ENCODE assay signal across 22 cellular contexts in the genomic region with DNA sequence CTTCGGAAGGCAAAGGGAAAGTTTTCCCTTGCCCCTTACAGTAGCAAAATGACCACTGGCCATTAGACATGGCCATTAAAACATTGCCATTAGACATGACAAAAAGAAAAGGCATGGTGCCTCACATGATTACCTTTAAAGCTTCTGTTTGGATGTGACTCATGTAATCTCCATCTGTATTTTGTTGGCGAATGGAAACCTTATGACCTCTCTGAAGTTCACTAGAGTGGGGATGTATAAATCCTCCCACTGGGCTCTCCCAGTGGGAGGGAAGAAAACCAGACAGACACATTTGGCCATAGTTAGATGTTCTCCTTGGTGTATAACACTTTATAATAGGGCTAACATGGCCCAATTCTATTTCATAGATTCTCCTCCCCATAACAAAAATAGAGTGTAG.
DNase-seq lines count a peak whose midpoint lies in the region; ATAC-seq, FAIRE-seq and TF ChIP-seq lines count a peak whose summit lies in the region.
"Had no signal": no experiment of that assay in that cellular context is flagged by ENCODE, and none has a peak within 500 bp of the region (broad histone marks: within the 10 kb centered on the region; RNA-seq: fewer than 3 reads in every experiment).

No MANE protein-coding gene starts in this region.

- no peak overlapping the region for H3K4me2 ChIP-seq in GM23248 (ENCODE audit: unreplicated experiment)
- H3K4me2 ChIP-seq in astrocyte (ENCODE audit: low read length) = peak overlapping the region; percentile 39
- H3K4me2 ChIP-seq: BLaER1 had no signal

- peaks cover 10% of the 10 kb centered on the region; the same call in 1 of the 2 replicates for H3F3A ChIP-seq in GM23248 (ENCODE audit: insufficient read depth)

- H3K9me3 Mint-ChIP-seq in astrocyte (ENCODE audit: unreplicated experiment) (no peaks in the 10 kb centered on the region), type B pancreatic cell (peaks cover 5% of the 10 kb centered on the region)
- H3K9me3 Mint-ChIP-seq: CD8-positive, alpha-beta T cell had no signal

- H3K27me3 Mint-ChIP-seq in astrocyte (ENCODE audit: low read depth, unreplicated experiment) (no peaks in the 10 kb centered on the region), type B pancreatic cell (no peaks in the 10 kb centered on the region)

- H3K27ac ChIP-seq in GM23248 (no peak overlapping the region), astrocyte (ENCODE audit: low read depth, low read length) (no peak overlapping the region), SJCRH30 (no peak overlapping the region)
- H3K27ac ChIP-seq: BLaER1 had no signal

- H3K9me3 ChIP-seq in GM23248 (ENCODE audit: low read depth) (no peaks in the 10 kb centered on the region), astrocyte (ENCODE audit: insufficient read depth, low read depth, low read length) (no peaks in the 10 kb centered on the region), SJCRH30 (replicated peaks) (no peaks in the 10 kb centered on the region)

- H3K36me3 Mint-ChIP-seq in astrocyte (ENCODE audit: low read depth, unreplicated experiment) (no peaks in the 10 kb centered on the region), type B pancreatic cell (no peaks in the 10 kb centered on the region)
- H3K36me3 Mint-ChIP-seq: CD8-positive, alpha-beta T cell had no signal

- H3K9me2 ChIP-seq in GM23248 (ENCODE audit: insufficient read depth) = no peaks in the 10 kb centered on the region

- H3K27ac Mint-ChIP-seq in astrocyte (ENCODE audit: unreplicated experiment) (no peak overlapping the region), type B pancreatic cell (no peak overlapping the region)
- H3K27ac Mint-ChIP-seq: CD8-positive, alpha-beta T cell; H9 had no signal

- H3K79me2 ChIP-seq in GM23248 (ENCODE audit: insufficient read depth) (no peaks in the 10 kb centered on the region), astrocyte (ENCODE audit: insufficient read depth, low read length) (no peaks in the 10 kb centered on the region)

- H4K20me1 ChIP-seq in GM23248 (ENCODE audit: insufficient read depth) (no peaks in the 10 kb centered on the region), astrocyte (ENCODE audit: insufficient read depth, low read length) (no peaks in the 10 kb centered on the region)
- H4K20me1 ChIP-seq: BLaER1 had no signal

- DNase-seq in GM23248 (peak; percentile 8), astrocyte (ENCODE audit: low read depth) (peak; percentile 29), fibroblast of villous mesenchyme (ENCODE audit: low read depth) (peak; percentile 9), smooth muscle cell of the brain vasculature (ENCODE audit: low read depth, low spot score) (peak; percentile 12), SJCRH30 (no peak), type B pancreatic cell (ENCODE audit: extremely low spot score, unreplicated experiment) (no peak), H7 (no peak)
- DNase-seq: CD8-positive, alpha-beta T cell; DMS79 treated with DMSO at 0.1 percent for 48 hours; GF-D8; H9; NCI-H1436; NCI-H2029; NCI-H2171 treated with DMSO at 0.1 percent for 48 hours; NCI-H82; SHP77 had no signal

- no peak for ATAC-seq in GM21423 (IDR thresholded peaks at IDR 0.05; ENCODE audit: unreplicated experiment)
- ATAC-seq: CD8-positive, alpha-beta T cell; Panc1 had no signal

- in situ Hi-C loops in GM23248 (cut with MboI) = no loop called here

- H3K4me3 Mint-ChIP-seq in astrocyte (ENCODE audit: unreplicated experiment) (no peak overlapping the region), type B pancreatic cell (no peak overlapping the region)
- H3K4me3 Mint-ChIP-seq: CD8-positive, alpha-beta T cell; H9 had no signal

- H2AFZ ChIP-seq in GM23248 (no peak overlapping the region), astrocyte (ENCODE audit: low read depth, low read length) (no peak overlapping the region)

- H3K36me3 ChIP-seq in GM23248 (ENCODE audit: low read depth) = no peaks in the 10 kb centered on the region
- H3K36me3 ChIP-seq in astrocyte (ENCODE audit: insufficient read depth, low read length) = no peaks in the 10 kb centered on the region
- H3K36me3 ChIP-seq in SJCRH30 = no peaks in the 10 kb centered on the region
- H3K36me3 ChIP-seq in H7 (replicated peaks; ENCODE audit: control insufficient read depth, insufficient read depth, low read length) = no peaks in the 10 kb centered on the region
- H3K36me3 ChIP-seq: BLaER1 had no signal

- peaks cover 13% of the 10 kb centered on the region for H3K4me1 Mint-ChIP-seq in astrocyte (ENCODE audit: low read depth, unreplicated experiment)
- H3K4me1 Mint-ChIP-seq in type B pancreatic cell (ENCODE audit: unreplicated experiment) = no peaks in the 10 kb centered on the region

- no peak for FAIRE-seq in astrocyte (lab: Jason Lieb, UNC)
- FAIRE-seq: D721Med, GM12892, HTR-8/SVneo had no signal

- H3K9ac ChIP-seq in GM23248 (no peak overlapping the region), astrocyte (ENCODE audit: low read length) (no peak overlapping the region)
- H3K9ac ChIP-seq: BLaER1 had no signal

- WGBS in GM23248 (ENCODE audit: low coverage in 1 of 2, low lambda C conversion rate in 2 of 2, missing lambda C conversion rate in 2 of 2), 2 experiments = 30 to 40% methylated on average over 2 of the region's 2 CpGs

- H3K4me3 ChIP-seq in GM23248 (no peak overlapping the region), astrocyte (ENCODE audit: insufficient read depth, low read depth, low read length) (no peak overlapping the region), fibroblast of villous mesenchyme (ENCODE audit: low read depth, low read length) (no peak overlapping the region), SJCRH30 (no peak overlapping the region), H7 (ENCODE audit: insufficient read depth, low read depth, low read length) (no peak overlapping the region)
- H3K4me3 ChIP-seq: BLaER1 had no signal

- no peaks in the 10 kb centered on the region for H3K27me3 ChIP-seq in GM23248 (replicated peaks; ENCODE audit: insufficient read depth)
- H3K27me3 ChIP-seq in astrocyte (ENCODE audit: insufficient read depth, low read length) = no peaks in the 10 kb centered on the region
- no peaks in the 10 kb centered on the region for H3K27me3 ChIP-seq in SJCRH30
- H3K27me3 ChIP-seq in H7 (ENCODE audit: control insufficient read depth, insufficient read depth, low read length) = no peaks in the 10 kb centered on the region

- TF ChIP-seq CTCF in astrocyte (IDR thresholded peaks at IDR 0.05; ENCODE audit: insufficient read depth, low read depth, low read length) (no peak), fibroblast of villous mesenchyme (IDR thresholded peaks at IDR 0.05; ENCODE audit: insufficient read depth, low read depth, low read length) (no peak), type B pancreatic cell (conservative IDR thresholded peaks at IDR 0.05) (no peak)

- H3K4me1 ChIP-seq in GM23248 (ENCODE audit: insufficient read depth) (peaks cover 3% of the 10 kb centered on the region; the same call in 1 of the 2 replicates), astrocyte (ENCODE audit: insufficient read depth, low read length) (peaks cover 5% of the 10 kb centered on the region), SJCRH30 (no peaks in the 10 kb centered on the region)
- H3K4me1 ChIP-seq: BLaER1 had no signal

Comparison
In these comparisons a context has a peak if more than half of its experiments do, and no peak if none do; other contexts are left out.
1. DNase-seq: peak in GM23248 (single experiment), astrocyte (single experiment), fibroblast of villous mesenchyme (single experiment) and smooth muscle cell of the brain vasculature (single experiment); none in SJCRH30 (0 of 2), type B pancreatic cell (single experiment) and H7 (single experiment).